Comparison of ENCODE assay signal across 10 cellular contexts in genomic region chr1:87715471-87715870, GRCh38.
"Had no signal": no experiment of that assay in that cellular context is flagged by ENCODE, and none has a peak within 500 bp of the region (broad histone marks: within the 10 kb centered on the region; RNA-seq: fewer than 3 reads in every experiment).

No MANE protein-coding gene starts in this region.

- H3K4me3 ChIP-seq: GM23338 had no signal

- H3K4me2 ChIP-seq: GM23338 had no signal

- DNase-seq: H9, HFFc6, KG1 had no signal

- H3K27ac Mint-ChIP-seq: GM23338, HFFc6, IgD-negative memory B cell had no signal

- ATAC-seq: GM23338, HCT116, HepG2 had no signal

- H2AFZ ChIP-seq: GM23338 had no signal

- H3K4me3 Mint-ChIP-seq: GM23338, H9, HFFc6, IgD-negative memory B cell had no signal

- H3K9me3 Mint-ChIP-seq: GM23338, H9, HFFc6 had no signal

- H3K27ac ChIP-seq: HL-60 had no signal

- FAIRE-seq: H1, H54, HepG2 had no signal

- H3K27me3 Mint-ChIP-seq: IgD-negative memory B cell had no signal

- H3K4me1 Mint-ChIP-seq: GM23338 had no signal
